Comparison of ENCODE assay signal across 8 cellular contexts in the genomic region with DNA sequence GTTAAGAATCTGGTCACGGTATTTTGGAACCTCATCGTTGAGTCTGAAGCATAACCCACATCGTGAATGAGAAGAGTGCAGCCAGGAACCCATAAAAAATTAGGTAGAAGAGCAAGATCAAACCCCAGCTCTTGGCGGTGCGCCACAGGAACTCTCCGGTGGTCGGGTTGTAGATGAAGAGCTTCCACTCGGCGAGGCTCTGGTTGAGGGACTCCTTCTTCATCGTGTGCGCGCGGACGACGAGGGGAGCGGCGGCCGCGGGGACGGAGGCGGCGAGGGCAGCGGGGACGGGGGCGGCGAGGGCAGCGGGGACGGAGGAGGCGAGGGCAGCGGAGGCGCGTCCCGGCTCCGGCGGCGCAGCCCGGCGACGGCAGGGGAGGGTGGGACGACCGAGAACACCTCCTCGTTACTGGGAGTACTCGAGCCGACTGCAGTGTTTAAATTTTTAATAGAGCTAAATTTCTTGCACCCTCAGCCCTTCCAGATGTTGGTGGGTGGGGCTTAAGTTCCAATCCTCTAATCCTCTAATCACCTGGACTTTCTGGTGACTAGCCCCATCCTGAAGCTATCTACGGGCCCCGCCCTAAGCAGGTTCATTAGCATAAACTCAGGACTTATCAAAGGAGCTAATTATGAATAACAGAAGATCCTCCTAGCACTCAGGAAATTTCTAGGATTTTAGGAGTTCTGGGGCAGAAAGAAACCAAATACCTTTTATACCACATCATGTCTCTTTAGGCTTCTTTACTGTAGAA. TPM values are rescaled to one million over a fixed set of nuclear protein-coding genes. Genes with fewer than 3 reads are reported as not detected.
DNase-seq lines count a peak whose midpoint lies in the region; ATAC-seq, FAIRE-seq and TF ChIP-seq lines count a peak whose summit lies in the region.

No MANE protein-coding gene starts in this region.

- TF ChIP-seq POLR2A in body of pancreas (IDR thresholded peaks at IDR 0.05) (no peak), tibial nerve (IDR thresholded peaks at IDR 0.05) (no peak)

- DNase-seq in DMS79 treated with DMSO at 0.1 percent for 48 hours (lab: John Stamatoyannopoulos, UW) (peak; percentile 45), NCI-H774 (lab: John Stamatoyannopoulos, UW) (peak; percentile 4), body of pancreas (peak in 2 of 4 donors; percentile 11 to 16), left lung (peak in 1 of 2 donors; percentile 81), tibial nerve (ENCODE audit: low spot score in 2 of 2) (no peak), SIG-M5 (lab: John Stamatoyannopoulos, UW) (no peak), dermis blood vessel endothelial cell (no peak), D721Med (ENCODE audit: insufficient read length, low spot score) (no peak)

- ATAC-seq in body of pancreas (peak; percentile 24), left lung (peak; percentile 60)

- WGBS in body of pancreas, 2 donors = 2% methylated on average over 14 to 40 of the region's 46 CpGs
- 0 to 3% methylated on average over 28 to 31 of the region's 46 CpGs for WGBS in tibial nerve, 2 donors

- FAIRE-seq in D721Med (lab: Jason Lieb, UNC) = no peak

- H3K4me3 ChIP-seq in body of pancreas (no peak overlapping the region), left lung (peak overlapping the region in 1 of 2 donors; percentile 39), tibial nerve (peak overlapping the region; percentile 4 to 47 (median 24))

- TF ChIP-seq CTCF in body of pancreas (IDR thresholded peaks at IDR 0.05) (no peak), left lung (IDR thresholded peaks at IDR 0.05) (no peak), tibial nerve (IDR thresholded peaks at IDR 0.05) (no peak), D721Med (IDR thresholded peaks at IDR 0.05; ENCODE audit: insufficient read depth, missing control alignments) (no peak)

- TF ChIP-seq EP300 in tibial nerve (IDR thresholded peaks at IDR 0.05) = no peak

- no peaks in the 10 kb centered on the region for H3K27me3 ChIP-seq in body of pancreas
- peaks cover 5 to 53% of the 10 kb centered on the region in 2 donors for H3K27me3 ChIP-seq in left lung
- H3K27me3 ChIP-seq in tibial nerve = peaks cover 0 to 13% of the 10 kb centered on the region in 2 donors

- H3K36me3 ChIP-seq in body of pancreas (replicated peaks in 1 of 2; ENCODE audit: insufficient read depth in 1 of 2, low read depth in 2 of 2) (no peaks in the 10 kb centered on the region), left lung (no peaks in the 10 kb centered on the region), tibial nerve (no peaks in the 10 kb centered on the region)

- intact Hi-C loops in body of pancreas (cut with DNase I) = no loop called here
- intact Hi-C loops in left lung (cut with DNase I) = no loop called here

- H3K9me3 ChIP-seq in body of pancreas = peaks cover 0 to 4% (median 0%) of the 10 kb centered on the region in 3 donors
- H3K9me3 ChIP-seq in left lung = no peaks in the 10 kb centered on the region
- no peaks in the 10 kb centered on the region for H3K9me3 ChIP-seq in tibial nerve

- H3K27ac ChIP-seq in body of pancreas (no peak overlapping the region), left lung (no peak overlapping the region), tibial nerve (no peak overlapping the region)

- H3K4me1 ChIP-seq in body of pancreas = peaks cover 3% of the 10 kb centered on the region
- peaks cover 0 to 3% of the 10 kb centered on the region in 2 donors for H3K4me1 ChIP-seq in left lung
- H3K4me1 ChIP-seq in tibial nerve = peaks cover 0 to 7% (median 0%) of the 10 kb centered on the region in 4 donors

RNA-seq across cellular contexts. Expression of gene PAPOLG, which starts 20.4 kb away (rescaled TPM):
- total RNA-seq in body of pancreas (1 to 10 TPM; 4.0 to 6.5 TPM), left lung (10 to 100 TPM; 11.3 to 16.1 TPM), tibial nerve (10 to 100 TPM; 12.9 to 18.4 (median 14.8) TPM), dermis blood vessel endothelial cell (15.1 and 19.1 TPM in 2 replicates)

Comparison
In these comparisons a context has a peak if more than half of its experiments do, and no peak if none do; other contexts are left out.
1. DNase-seq: peak in DMS79 treated with DMSO at 0.1 percent for 48 hours (single experiment) and NCI-H774 (single experiment); none in tibial nerve (0 of 2), SIG-M5 (single experiment), dermis blood vessel endothelial cell (single experiment) and D721Med (single experiment).
2. H3K4me3 ChIP-seq: peak in tibial nerve (4 of 4); none in body of pancreas (0 of 2).